8 cellular contexts compared by ENCODE assay signal in the genomic region with DNA sequence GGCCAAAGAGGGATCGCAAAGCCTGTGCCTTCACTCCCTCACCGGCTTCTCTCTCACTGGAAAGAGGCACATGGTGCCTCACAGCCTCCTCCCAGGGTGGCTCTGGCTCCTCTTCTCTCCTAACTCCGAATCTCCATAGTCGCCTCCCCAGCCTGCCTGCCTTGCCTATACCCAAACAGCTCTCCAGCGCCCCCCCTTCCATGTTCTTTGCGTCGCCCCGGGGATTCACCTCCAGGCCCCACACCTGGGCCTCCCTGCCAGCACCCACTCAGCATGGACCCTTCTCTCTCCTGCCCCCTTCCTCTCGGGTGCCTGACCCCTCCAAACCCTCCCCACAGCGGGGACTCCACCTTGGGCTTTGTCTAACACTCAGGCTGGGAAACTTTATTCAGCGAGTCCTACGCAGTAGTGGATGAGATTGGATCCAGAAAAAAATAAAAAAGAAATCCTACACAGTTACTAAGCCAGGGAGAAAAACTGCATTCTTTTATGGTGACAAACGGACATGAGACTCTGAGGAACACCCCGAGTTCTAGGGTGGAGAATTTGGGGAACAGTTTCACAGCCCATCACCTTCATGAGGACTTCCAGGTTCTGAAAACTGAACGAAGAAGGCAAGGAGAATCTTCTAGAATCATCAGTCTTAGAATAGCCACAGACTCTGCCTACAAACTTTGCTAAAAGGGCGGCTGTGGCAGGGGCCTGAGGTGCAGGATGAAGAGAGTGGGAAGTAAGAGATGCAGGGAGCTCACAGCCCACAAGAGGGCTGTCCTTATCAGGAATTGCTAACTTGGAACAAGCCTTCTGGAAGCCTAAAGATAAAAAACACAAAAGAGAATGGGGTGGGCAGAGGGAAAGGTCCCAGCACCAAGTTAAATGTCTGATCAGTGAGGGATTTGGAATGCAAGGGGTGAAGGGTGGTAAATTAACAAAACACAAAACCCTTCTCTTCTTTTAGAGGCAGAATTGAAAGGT. TPM values are rescaled to one million over a fixed set of nuclear protein-coding genes. Genes with fewer than 3 reads are reported as not detected.
A peak's percentile ranks its signal among the peaks of the same experiment; 100 is the strongest.
DNase-seq lines count a peak whose midpoint lies in the region; ATAC-seq, FAIRE-seq and TF ChIP-seq lines count a peak whose summit lies in the region.

No MANE protein-coding gene starts in this region.

- WGBS in HepG2 (ENCODE audit: low lambda C conversion rate) = 80% methylated on average over 14 of the region's 16 CpGs

- no peak overlapping the region for H2AFZ ChIP-seq in HepG2 (ENCODE audit: low read length)

- no peak for TF ChIP-seq EP300 in HepG2 (IDR thresholded peaks at IDR 0.05; ENCODE audit: low read depth in 2 of 2, low read length in 2 of 2)
- no peak for TF ChIP-seq EP300 in HepG2 (CRISPR knock-in tag; IDR thresholded peaks at IDR 0.05; ENCODE audit: borderline replicate concordance)

- H3K4me1 ChIP-seq in right atrium auricular region = peaks cover 0 to 86% of the 10 kb centered on the region in 2 donors
- H3K4me1 ChIP-seq in ascending aorta = peaks cover 0 to 30% of the 10 kb centered on the region in 2 donors
- peaks cover 11% of the 10 kb centered on the region for H3K4me1 ChIP-seq in HepG2 (ENCODE audit: insufficient read depth, low read length)

- CTCF ChIA-PET in HepG2 (lab: Yijun Ruan, JAX; ENCODE audit: low intra/inter-chr PET ratio, low total read pairs) (no interaction called here), GM10248 (lab: Yijun Ruan, JAX) (interaction anchor here (3.2 to 8.5 kb wide), 2 partner anchors 8 to 25 kb away, joined by 11 to 130 read pairs; no protein-coding TSS in a partner anchor)

- no peak for ATAC-seq in Right ventricle myocardium inferior
- peak; percentile 39; the same call in 2 of the 3 replicates for ATAC-seq in HepG2

- H3K27ac ChIP-seq in right atrium auricular region (peak overlapping the region; percentile 58 to 65), ascending aorta (peak overlapping the region; percentile 79 to 82), HepG2 (ENCODE audit: extremely low read length, insufficient read depth, low read length) (no peak overlapping the region)

- intact Hi-C loops in Right ventricle myocardium inferior (cut with DNase I) (loop anchor here (1.0 kb wide), 1 partner anchor 8 kb away; no protein-coding TSS in a partner anchor), ascending aorta (cut with DNase I) (no loop called here), HepG2 (cut with micrococcal nuclease; ENCODE audit: unreplicated experiment) (no loop called here)

- no TSS peak for BruUV-seq in HepG2 (replicated peaks; lab: Mats Ljungman, UMichigan)

- TF ChIP-seq RAD21 in HepG2 (CRISPR knock-in tag; IDR thresholded peaks at IDR 0.05) = no peak

- H3K4me3 ChIP-seq in right atrium auricular region (no peak overlapping the region), ascending aorta (no peak overlapping the region), HepG2 (replicated peaks in 1 of 3; ENCODE audit: insufficient read depth in 1 of 3, low read depth in 2 of 3, low read length in 3 of 3) (no peak overlapping the region)

- H3K4me2 ChIP-seq in HepG2 (ENCODE audit: low read depth, low read length) = no peak overlapping the region

- DNase-seq in right atrium auricular region (ENCODE audit: low spot score) = no peak
- no peak for DNase-seq in Right ventricle myocardium inferior (ENCODE audit: missing footprints)
- no peak for DNase-seq in ascending aorta (ENCODE audit: low spot score in 2 of 2)
- DNase-seq in HepG2 (ENCODE audit: low spot score) = peak; percentile 27
- no peak for DNase-seq in stimulated activated CD4-positive, alpha-beta T cell treated with anti-CD3 and anti-CD28 coated beads, Interleukin-1b, Interleukin-23, amount 100 ng/mL, for 48 hours
- DNase-seq in GM10248 (ENCODE audit: extremely low spot score) = no peak
- DNase-seq in NCI-H1105 treated with DMSO at 0.1 percent for 48 hours (lab: John Stamatoyannopoulos, UW) = no peak
- no peak for DNase-seq in NOMO-1 treated with DMSO at 0.1 percent for 48 hours (lab: John Stamatoyannopoulos, UW; ENCODE audit: unreplicated experiment)

- no peak for TF ChIP-seq POLR2A in HepG2 (IDR thresholded peaks at IDR 0.05; ENCODE audit: insufficient read depth in 1 of 2, low read depth in 2 of 2, low read length in 2 of 2)

- POLR2A ChIA-PET in HepG2 (lab: Yijun Ruan, JAX) (no interaction called here), GM10248 (lab: Yijun Ruan, JAX) (no interaction called here)

- H3K36me3 ChIP-seq in right atrium auricular region (peaks cover 19% of the 10 kb centered on the region), ascending aorta (peaks cover 6 to 17% of the 10 kb centered on the region in 2 donors), HepG2 (replicated peaks in 1 of 2; ENCODE audit: control insufficient read depth in 1 of 2, insufficient read depth in 2 of 2, low read length in 2 of 2) (peaks cover 5 to 17% of the 10 kb centered on the region in 2 experiments; a peak in 3 of 5 replicates)

- H3K9me3 ChIP-seq in right atrium auricular region (no peaks in the 10 kb centered on the region), ascending aorta (no peaks in the 10 kb centered on the region), HepG2 (ENCODE audit: low read length) (no peaks in the 10 kb centered on the region)

- TF ChIP-seq CTCF in right atrium auricular region (IDR thresholded peaks at IDR 0.05) (peak; percentile 29 to 64), ascending aorta (IDR thresholded peaks at IDR 0.05) (peak in 2 of 3 experiments; percentile 50 to 63), HepG2 (CRISPR knock-in tag; IDR thresholded peaks at IDR 0.05) (peak; percentile 22; the same call in 1 of the 2 replicates), GM10248 (IDR thresholded peaks at IDR 0.05; ENCODE audit: control extremely low read depth, extremely low read depth, low read depth, missing control alignments) (no peak)

- no peak for FAIRE-seq in HepG2 (lab: Jason Lieb, UNC)

- in situ Hi-C loops in HepG2 (cut with HindIII; ENCODE audit: extremely low pct_ligation_motif_present, low pct_unique_long_range_greater_than_20kb) = loop anchor here (5.0 kb wide), 1 partner anchor 235 kb away; no protein-coding TSS in a partner anchor

- H3K27me3 ChIP-seq in right atrium auricular region = no peaks in the 10 kb centered on the region
- no peaks in the 10 kb centered on the region for H3K27me3 ChIP-seq in ascending aorta
- no peaks in the 10 kb centered on the region; a peak in 1 of 5 replicates for H3K27me3 ChIP-seq in HepG2 (ENCODE audit: control insufficient read depth in 1 of 2, insufficient read depth in 2 of 2, low read length in 2 of 2)

- no peak overlapping the region for H3K9ac ChIP-seq in HepG2 (ENCODE audit: insufficient read depth, low read depth, low read length)

- no peaks in the 10 kb centered on the region for H3K79me2 ChIP-seq in HepG2 (ENCODE audit: insufficient read depth, low read length)

- peaks cover 7% of the 10 kb centered on the region; the same call in 1 of the 2 replicates for H4K20me1 ChIP-seq in HepG2 (ENCODE audit: insufficient read depth, low read length)

RNA-seq across cellular contexts. Expression of a gene that starts 5.3 kb away (rescaled TPM):
- total RNA-seq in right atrium auricular region = 10 to 100 TPM; 17.0 to 29.6 TPM
- 18.9 TPM for total RNA-seq in Right ventricle myocardium inferior
- 76.0 TPM for total RNA-seq in ascending aorta
- total RNA-seq in HepG2 (2016; rRNA removed; fragmentation: Illumina TruSeq; extraction: Trizol) = 19.6 and 20.4 TPM in 2 replicates
- total RNA-seq in HepG2 (2016; cell fraction: cytosol; rRNA removed; fragmentation: Illumina TruSeq; extraction: Trizol; ENCODE audit: low read depth) = 1.8 TPM in 2 replicates
- total RNA-seq in HepG2 (2016; cell fraction: insoluble cytoplasmic fraction; rRNA removed; fragmentation: Illumina TruSeq; extraction: Trizol) = 19.5 and 19.8 TPM in 2 replicates
- total RNA-seq in HepG2 (2016; cell fraction: membrane; rRNA removed; fragmentation: Illumina TruSeq; extraction: Trizol) = 5.8 and 7.5 TPM in 2 replicates
- 13.2 and 13.5 TPM in 2 replicates for total RNA-seq in HepG2 (2016; cell fraction: nucleus; rRNA removed; fragmentation: Illumina TruSeq; extraction: Trizol)
- 11.0 and 14.4 TPM in 2 replicates for polyA plus RNA-seq in HepG2 (2011; rRNA removed)
- polyA plus RNA-seq in HepG2 (2011; cell fraction: cytosol; rRNA removed) = 8.9 and 10.5 TPM in 2 replicates
- 51.0 and 62.2 TPM in 2 replicates for polyA plus RNA-seq in HepG2 (2011; cell fraction: nucleus; rRNA removed)
- polyA plus RNA-seq in HepG2 (2012) = 7.7 and 10.0 TPM in 2 replicates
- polyA plus RNA-seq in HepG2 (2016; cell fraction: cytosol; fragmentation: Illumina TruSeq; extraction: Trizol; ENCODE audit: low read depth) = 1.2 and 1.9 TPM in 2 replicates
- polyA plus RNA-seq in HepG2 (2016; cell fraction: insoluble cytoplasmic fraction; fragmentation: Illumina TruSeq; extraction: Trizol; ENCODE audit: low read depth) = 11.3 and 12.7 TPM in 2 replicates
- polyA plus RNA-seq in HepG2 (2016; cell fraction: membrane; fragmentation: Illumina TruSeq; extraction: Trizol; ENCODE audit: low read depth) = 3.0 and 4.1 TPM in 2 replicates
- 19.5 and 30.2 TPM in 2 replicates for polyA plus RNA-seq in HepG2 (2016; cell fraction: nucleus; fragmentation: Illumina TruSeq; extraction: Trizol; ENCODE audit: insufficient read depth, low read depth)
- 9.9 and 30.7 TPM in 2 replicates for polyA minus RNA-seq in HepG2 (2011; rRNA and poly(A)+ RNA removed; ENCODE audit: low replicate concordance)
- 9.1 and 9.8 TPM in 2 replicates for polyA minus RNA-seq in HepG2 (2011; cell fraction: cytosol; rRNA and poly(A)+ RNA removed)
- polyA minus RNA-seq in HepG2 (2011; cell fraction: nucleus; rRNA and poly(A)+ RNA removed) = 7.8 and 8.6 TPM in 2 replicates

RNA-seq across cellular contexts. Expression of a gene that starts 35.3 kb away (rescaled TPM):
- total RNA-seq in right atrium auricular region (10 to 100 TPM; 11.5 to 12.3 TPM), Right ventricle myocardium inferior (10.4 TPM), ascending aorta (26.4 TPM), HepG2 (2016; rRNA removed; fragmentation: Illumina TruSeq; extraction: Trizol) (18.2 and 28.5 TPM in 2 replicates)
- total RNA-seq in HepG2 (2016; cell fraction: cytosol; rRNA removed; fragmentation: Illumina TruSeq; extraction: Trizol; ENCODE audit: low read depth) = 15.2 and 19.6 TPM in 2 replicates
- 16.3 and 26.7 TPM in 2 replicates for total RNA-seq in HepG2 (2016; cell fraction: insoluble cytoplasmic fraction; rRNA removed; fragmentation: Illumina TruSeq; extraction: Trizol)
- 11.0 and 11.7 TPM in 2 replicates for total RNA-seq in HepG2 (2016; cell fraction: membrane; rRNA removed; fragmentation: Illumina TruSeq; extraction: Trizol)
- total RNA-seq in HepG2 (2016; cell fraction: nucleus; rRNA removed; fragmentation: Illumina TruSeq; extraction: Trizol) = 44.1 and 55.2 TPM in 2 replicates
- polyA plus RNA-seq in HepG2 (2011; rRNA removed) = 29.7 and 36.2 TPM in 2 replicates
- polyA plus RNA-seq in HepG2 (2011; cell fraction: cytosol; rRNA removed) = 8.8 and 12.0 TPM in 2 replicates
- 321 and 373 TPM in 2 replicates for polyA plus RNA-seq in HepG2 (2011; cell fraction: nucleus; rRNA removed)
- 22.3 and 45.3 TPM in 2 replicates for polyA plus RNA-seq in HepG2 (2012)
- 1.6 and 1.8 TPM in 2 replicates for polyA plus RNA-seq in HepG2 (2016; cell fraction: cytosol; fragmentation: Illumina TruSeq; extraction: Trizol; ENCODE audit: low read depth)
- 13.9 and 14.0 TPM in 2 replicates for polyA plus RNA-seq in HepG2 (2016; cell fraction: insoluble cytoplasmic fraction; fragmentation: Illumina TruSeq; extraction: Trizol; ENCODE audit: low read depth)
- polyA plus RNA-seq in HepG2 (2016; cell fraction: membrane; fragmentation: Illumina TruSeq; extraction: Trizol; ENCODE audit: low read depth) = 2.7 and 2.9 TPM in 2 replicates
- 115 and 122 TPM in 2 replicates for polyA plus RNA-seq in HepG2 (2016; cell fraction: nucleus; fragmentation: Illumina TruSeq; extraction: Trizol; ENCODE audit: insufficient read depth, low read depth)
- 29.4 and 31.9 TPM in 2 replicates for polyA minus RNA-seq in HepG2 (2011; rRNA and poly(A)+ RNA removed; ENCODE audit: low replicate concordance)
- 3.7 and 5.9 TPM in 2 replicates for polyA minus RNA-seq in HepG2 (2011; cell fraction: cytosol; rRNA and poly(A)+ RNA removed)
- 49.7 and 52.4 TPM in 2 replicates for polyA minus RNA-seq in HepG2 (2011; cell fraction: nucleus; rRNA and poly(A)+ RNA removed)
